Comparison of ENCODE assay signal across 24 cellular contexts in the genomic region with DNA sequence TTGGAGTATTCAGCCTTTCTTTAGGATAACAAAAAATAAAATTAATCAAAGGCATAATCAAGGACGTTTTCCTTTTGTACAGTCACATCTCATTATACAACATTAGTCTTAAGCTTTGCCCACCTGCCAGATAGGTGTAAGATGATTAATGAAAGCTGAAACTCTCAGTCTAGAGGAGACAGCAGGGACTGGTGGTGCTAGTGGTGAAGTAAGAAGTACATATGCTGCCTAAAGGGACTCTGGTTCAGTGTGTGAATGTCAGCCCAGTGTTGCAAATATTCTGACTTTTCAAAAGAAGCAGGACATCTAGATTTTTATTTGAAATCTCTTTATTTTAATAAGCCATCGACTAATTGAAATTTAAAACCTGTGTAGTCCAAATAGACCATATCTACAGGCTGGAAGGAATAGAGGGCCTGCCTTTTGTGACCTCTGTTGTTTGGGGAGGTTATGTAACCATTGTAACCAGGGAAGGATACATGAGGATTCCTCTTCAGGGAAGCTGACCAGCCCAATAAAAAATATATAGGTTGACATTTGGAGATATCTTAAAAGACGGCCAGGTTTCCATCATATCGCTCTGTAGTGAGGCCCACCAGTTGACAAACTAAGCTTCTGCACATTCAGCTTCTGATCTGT. TPM values are rescaled to one million over a fixed set of nuclear protein-coding genes. Genes with fewer than 3 reads are reported as not detected.
DNase-seq lines count a peak whose midpoint lies in the region; ATAC-seq, FAIRE-seq and TF ChIP-seq lines count a peak whose summit lies in the region.
"Had no signal": no experiment of that assay in that cellular context is flagged by ENCODE, and none has a peak within 500 bp of the region (broad histone marks: within the 10 kb centered on the region; RNA-seq: fewer than 3 reads in every experiment).

No MANE protein-coding gene starts in this region.

- no peaks in the 10 kb centered on the region for H3K36me3 Mint-ChIP-seq in WTC11
- H3K36me3 Mint-ChIP-seq in nephron (ENCODE audit: low read depth) = peaks cover 6% of the 10 kb centered on the region

- WGBS in A549 (ENCODE audit: missing lambda C conversion rate) = 49% methylated on average over 4 of the region's 4 CpGs
- 58 to 71% (median 68%) methylated on average over 4 of the region's 4 CpGs for WGBS in psoas muscle, 3 donors

- DNase-seq in A549 (ENCODE audit: low read depth in 1 of 2, low spot score in 1 of 2) = no peak
- DNase-seq in LNCaP clone FGC (ENCODE audit: low read depth) = peak; percentile 77
- no peak for DNase-seq in WTC11 (ENCODE audit: low spot score)
- no peak for DNase-seq in T-helper 2 cell
- no peak for DNase-seq in psoas muscle
- DNase-seq in LoVo (ENCODE audit: low spot score) = no peak
- DNase-seq: activated CD4-positive, alpha-beta T cell treated with anti-CD3 and anti-CD28 coated beads, Interleukin-2, amount 50 U/mL, for 48 hours; activated T-cell treated with anti-CD3 and anti-CD28 coated beads, Interleukin-2, amount 50 U/mL, for 72 hours; central memory CD4-positive, alpha-beta T cell; endodermal cell; left ventricle myocardium inferior; MV-4-11; NCI-H187 treated with DMSO at 0.1 percent for 48 hours; NCI-H748 treated with DMSO at 0.1 percent for 48 hours; stimulated activated CD4-positive, alpha-beta T cell treated with anti-CD3 and anti-CD28 coated beads, Interleukin-4, amount 100 ng/mL, for 1 hour; tibial artery had no signal

- ATAC-seq in A549 (no peak), WTC11 (no peak), psoas muscle (no peak)
- ATAC-seq: activated CD4-positive, CD25-positive, alpha-beta regulatory T cell treated with anti-CD3 and anti-CD28 coated beads, Interleukin-2, amount 50 U/mL, for 24 hours; activated T-cell treated with anti-CD3 and anti-CD28 coated beads, Interleukin-2, amount 50 U/mL, for 72 hours had no signal

- TF ChIP-seq POLR2A in A549 (IDR thresholded peaks at IDR 0.05; ENCODE audit: low read length) = no peak

- no peak for TF ChIP-seq RAD21 in A549 (conservative IDR thresholded peaks at IDR 0.05 in 1 of 2, IDR thresholded peaks at IDR 0.05 in 1 of 2)

- H3K4me3 ChIP-seq in A549 (no peak overlapping the region), LNCaP clone FGC (ENCODE audit: low read depth, low read length) (no peak overlapping the region), psoas muscle (no peak overlapping the region)
- H3K4me3 ChIP-seq: BLaER1 treated with 17β-estradiol and CSF1 and Interleukin-3, amounts not matched to agents 10 nM and 100 nM; left ventricle myocardium inferior; SK-N-MC; tibial artery; vagina had no signal

- peaks cover 66% of the 10 kb centered on the region for H3K4me1 ChIP-seq in A549
- peaks cover 20% of the 10 kb centered on the region for H3K4me1 ChIP-seq in psoas muscle

- peaks cover 3% of the 10 kb centered on the region; the same call in 1 of the 2 replicates for H3K9me3 Mint-ChIP-seq in WTC11
- no peaks in the 10 kb centered on the region for H3K9me3 Mint-ChIP-seq in nephron

- H3K27me3 Mint-ChIP-seq in WTC11 (ENCODE audit: low read depth) (no peaks in the 10 kb centered on the region; the same call in 1 of the 2 replicates), nephron (ENCODE audit: low read depth) (no peaks in the 10 kb centered on the region)

- peak overlapping the region; percentile 66; the same call in 2 of the 3 replicates for H3K4me2 ChIP-seq in A549
- H3K4me2 ChIP-seq: BLaER1 treated with 17β-estradiol and CSF1 and Interleukin-3, amounts not matched to agents 10 nM and 100 nM had no signal

- H3K9me3 ChIP-seq in A549 (no peaks in the 10 kb centered on the region), psoas muscle (no peaks in the 10 kb centered on the region)
- H3K9me3 ChIP-seq: left ventricle myocardium inferior, tibial artery, vagina had no signal

- FAIRE-seq in A549 (lab: Jason Lieb, UNC) = no peak
- FAIRE-seq: GM12891, H54 had no signal

- peak overlapping the region; percentile 4 to 32; a peak in 3 of 6 replicates for H3K27ac ChIP-seq in A549
- H3K27ac ChIP-seq in psoas muscle = no peak overlapping the region
- H3K27ac ChIP-seq: BLaER1 treated with 17β-estradiol and CSF1 and Interleukin-3, amounts not matched to agents 10 nM and 100 nM; HL-60; left ventricle myocardium inferior; SK-N-MC; tibial artery; vagina had no signal

- TF ChIP-seq EP300 in A549 (IDR thresholded peaks at IDR 0.05) = no peak

- POLR2A ChIA-PET in A549 (lab: Yijun Ruan, JAX) (interaction anchor here (0.6 kb wide), 1 partner anchor 1699 kb away, joined by 3 read pairs; no protein-coding TSS in a partner anchor), WTC11 (lab: Charles Lee) (no interaction called here)

- intact Hi-C loops in psoas muscle (cut with DNase I) = no loop called here

- H3K4me3 Mint-ChIP-seq in WTC11 (no peak overlapping the region), nephron (no peak overlapping the region)
- H3K4me3 Mint-ChIP-seq: activated T-cell treated with anti-CD3 and anti-CD28 coated beads, Interleukin-2, amount 50 U/mL, for 72 hours; endodermal cell had no signal

- H3K4me1 Mint-ChIP-seq in WTC11 (peaks cover 16% of the 10 kb centered on the region), nephron (peaks cover 45% of the 10 kb centered on the region)

- H3K36me3 ChIP-seq in psoas muscle (ENCODE audit: insufficient read depth in 1 of 2, low read depth in 1 of 2) = no peaks in the 10 kb centered on the region
- H3K36me3 ChIP-seq: BLaER1 treated with 17β-estradiol and CSF1 and Interleukin-3, amounts not matched to agents 10 nM and 100 nM; left ventricle myocardium inferior; tibial artery; vagina had no signal

- no peaks in the 10 kb centered on the region for H3K27me3 ChIP-seq in psoas muscle (ENCODE audit: insufficient read depth in 3 of 3, low read length in 2 of 3)
- H3K27me3 ChIP-seq: BLaER1 treated with 17β-estradiol and CSF1 and Interleukin-3, amounts not matched to agents 10 nM and 100 nM; tibial artery; vagina had no signal

- 0 out of 2 replicates have a peak overlapping the region, but pooled peaks have one; percentile 5 for H3K27ac Mint-ChIP-seq in WTC11
- peak overlapping the region; percentile 52 to 73 (median 72) for H3K27ac Mint-ChIP-seq in nephron
- H3K27ac Mint-ChIP-seq: activated T-cell treated with anti-CD3 and anti-CD28 coated beads, Interleukin-2, amount 50 U/mL, for 72 hours; endodermal cell had no signal

- TF ChIP-seq CTCF in A549 (IDR thresholded peaks at IDR 0.05) = no peak
- TF ChIP-seq CTCF in LNCaP clone FGC (IDR thresholded peaks at IDR 0.05; ENCODE audit: control insufficient read depth, extremely low read depth, insufficient read depth) = no peak
- TF ChIP-seq CTCF in WTC11 (IDR thresholded peaks at IDR 0.05) = no peak
- TF ChIP-seq CTCF in nephron (IDR thresholded peaks at IDR 0.05; ENCODE audit: unreplicated experiment in 3 of 3) = no peak
- TF ChIP-seq CTCF in psoas muscle (IDR thresholded peaks at IDR 0.05) = no peak

- CTCF ChIA-PET in A549 (lab: Yijun Ruan, JAX) (interaction anchor here (0.8 to 3.3 kb wide), 4 partner anchors 10 to 209 kb away, joined by 3 to 13 read pairs (median 4); no protein-coding TSS in a partner anchor), WTC11 (lab: Charles Lee) (interaction anchor here (1.3 kb wide), 1 partner anchor 208 kb away, joined by 4 read pairs; no protein-coding TSS in a partner anchor)

TF ChIP-seq in WTC11, 78 proteins besides CTCF, POLR2A, EP300 and RAD21:
- no peak for TF ChIP-seq NFATC4 (CRISPR knock-in tag; IDR thresholded peaks at IDR 0.05)
- TF ChIP-seq, protein P1, sequence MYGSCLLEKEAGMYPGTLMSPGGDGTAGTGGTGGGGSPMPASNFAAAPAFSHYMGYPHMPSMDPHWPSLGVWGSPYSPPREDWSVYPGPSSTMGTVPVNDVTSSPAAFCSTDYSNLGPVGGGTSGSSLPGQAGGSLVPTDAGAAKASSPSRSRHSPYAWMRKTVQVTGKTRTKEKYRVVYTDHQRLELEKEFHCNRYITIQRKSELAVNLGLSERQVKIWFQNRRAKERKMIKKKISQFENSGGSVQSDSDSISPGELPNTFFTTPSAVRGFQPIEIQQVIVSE (CRISPR knock-in tag; IDR thresholded peaks at IDR 0.05; ENCODE audit: borderline replicate concordance) = no peak
- no peak for TF ChIP-seq RORB (CRISPR knock-in tag; IDR thresholded peaks at IDR 0.05)
- TF ChIP-seq, protein P2, sequence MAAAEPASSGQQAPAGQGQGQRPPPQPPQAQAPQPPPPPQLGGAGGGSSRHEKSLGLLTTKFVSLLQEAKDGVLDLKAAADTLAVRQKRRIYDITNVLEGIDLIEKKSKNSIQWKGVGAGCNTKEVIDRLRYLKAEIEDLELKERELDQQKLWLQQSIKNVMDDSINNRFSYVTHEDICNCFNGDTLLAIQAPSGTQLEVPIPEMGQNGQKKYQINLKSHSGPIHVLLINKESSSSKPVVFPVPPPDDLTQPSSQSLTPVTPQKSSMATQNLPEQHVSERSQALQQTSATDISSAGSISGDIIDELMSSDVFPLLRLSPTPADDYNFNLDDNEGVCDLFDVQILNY (CRISPR knock-in tag; IDR thresholded peaks at IDR 0.05) = no peak
- no peak for TF ChIP-seq PRRX2 (CRISPR knock-in tag; IDR thresholded peaks at IDR 0.05)
- TF ChIP-seq HMGA2 (CRISPR knock-in tag; IDR thresholded peaks at IDR 0.05) = no peak
- no peak for TF ChIP-seq NFE2L1 (CRISPR knock-in tag; IDR thresholded peaks at IDR 0.05)
- no peak for TF ChIP-seq NR2C2 (CRISPR knock-in tag; IDR thresholded peaks at IDR 0.05)
- no peak for TF ChIP-seq NR3C1 (CRISPR knock-in tag; conservative IDR thresholded peaks at IDR 0.05; ENCODE audit: low read depth)
- TF ChIP-seq ELF4 (CRISPR knock-in tag; IDR thresholded peaks at IDR 0.05; ENCODE audit: low read depth) = no peak

RNA-seq across cellular contexts. Expression of gene FTO, which starts 54.1 kb away (rescaled TPM):
- polyA plus RNA-seq in A549 (2011; rRNA removed) (101 and 103 TPM in 2 replicates), A549 (2017; fragmentation: RNase III; extraction: RNeasy Plus Mini Kit Qiagen cat#74134 plus additional on column Dnase treatment) (42.8 to 48.7 TPM (median 45.6 TPM) in 3 replicates), psoas muscle (10 to 100 TPM; 14.2 to 46.1 (median 26.7) TPM)
- polyA plus RNA-seq in A549 (2012; cell fraction: cytosol; rRNA removed) = 30.9 and 31.3 TPM in 2 replicates
- polyA plus RNA-seq in A549 (2012; cell fraction: nucleus; rRNA removed) = 14.2 and 21.5 TPM in 2 replicates
- 109 and 116 TPM in 2 replicates for polyA minus RNA-seq in A549 (2011; rRNA and poly(A)+ RNA removed)
- total RNA-seq in WTC11 (2021) (57.4 to 62.6 TPM (median 59.6 TPM) in 3 replicates), psoas muscle (10 to 100 TPM; 47.4 to 67.6 (median 57.7) TPM)

RNA-seq across cellular contexts. Expression of gene RPGRIP1L, which starts 54.4 kb away (rescaled TPM):
- polyA plus RNA-seq in A549 (2011; rRNA removed) (15.9 and 19.6 TPM in 2 replicates), A549 (2017; fragmentation: RNase III; extraction: RNeasy Plus Mini Kit Qiagen cat#74134 plus additional on column Dnase treatment) (13.0 to 14.5 TPM (median 14.3 TPM) in 3 replicates), psoas muscle (1 to 10 TPM in 2 of 3 donors, under 1 TPM in 1; 1.00 to 2.6 (median 1.5) TPM)
- polyA plus RNA-seq in A549 (2012; cell fraction: cytosol; rRNA removed) = 7.7 and 9.1 TPM in 2 replicates
- polyA plus RNA-seq in A549 (2012; cell fraction: nucleus; rRNA removed) = 3.6 and 4.8 TPM in 2 replicates
- polyA minus RNA-seq in A549 (2011; rRNA and poly(A)+ RNA removed) = 9.3 and 9.4 TPM in 2 replicates
- total RNA-seq in WTC11 (2021) (9.8 to 11.7 TPM (median 10.9 TPM) in 3 replicates), psoas muscle (1 to 10 TPM in 3 of 4 donors, under 1 TPM in 1; 0.81 to 2.6 (median 1.7) TPM)
